2 cellular contexts compared by ENCODE assay signal in the genomic region with DNA sequence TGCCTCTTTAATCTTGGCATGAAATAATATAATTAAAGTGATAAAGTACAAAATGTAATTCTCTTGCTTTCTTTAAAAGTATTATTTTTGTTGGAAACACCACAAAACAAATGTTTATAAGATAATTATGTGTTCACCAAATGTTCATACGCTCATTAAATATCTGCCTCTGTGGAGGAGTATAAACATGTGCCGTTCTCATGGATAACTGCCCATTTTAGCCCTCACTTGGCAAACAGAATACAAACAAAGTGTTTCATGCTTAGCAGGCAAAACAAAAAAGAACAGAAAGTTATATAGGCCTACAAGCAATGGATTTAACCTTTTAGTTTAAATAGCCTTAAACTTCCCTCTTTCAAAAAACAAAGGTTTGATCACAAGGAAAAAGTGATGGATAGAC.
TF ChIP-seq lines count a peak whose summit lies in the region.

No MANE protein-coding gene starts in this region.

TF ChIP-seq in HepG2, 621 proteins besides CTCF, POLR2A, EP300 and RAD21 (continued from another document):
- TF ChIP-seq, protein P1, sequence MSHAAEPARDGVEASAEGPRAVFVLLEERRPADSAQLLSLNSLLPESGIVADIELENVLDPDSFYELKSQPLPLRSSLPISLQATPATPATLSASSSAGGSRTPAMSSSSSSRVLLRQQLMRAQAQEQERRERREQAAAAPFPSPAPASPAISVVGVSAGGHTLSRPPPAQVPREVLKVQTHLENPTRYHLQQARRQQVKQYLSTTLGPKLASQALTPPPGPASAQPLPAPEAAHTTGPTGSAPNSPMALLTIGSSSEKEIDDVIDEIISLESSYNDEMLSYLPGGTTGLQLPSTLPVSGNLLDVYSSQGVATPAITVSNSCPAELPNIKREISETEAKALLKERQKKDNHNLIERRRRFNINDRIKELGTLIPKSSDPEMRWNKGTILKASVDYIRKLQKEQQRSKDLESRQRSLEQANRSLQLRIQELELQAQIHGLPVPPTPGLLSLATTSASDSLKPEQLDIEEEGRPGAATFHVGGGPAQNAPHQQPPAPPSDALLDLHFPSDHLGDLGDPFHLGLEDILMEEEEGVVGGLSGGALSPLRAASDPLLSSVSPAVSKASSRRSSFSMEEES (CRISPR knock-in tag; IDR thresholded peaks at IDR 0.05) = no peak
- TF ChIP-seq, protein P2, sequence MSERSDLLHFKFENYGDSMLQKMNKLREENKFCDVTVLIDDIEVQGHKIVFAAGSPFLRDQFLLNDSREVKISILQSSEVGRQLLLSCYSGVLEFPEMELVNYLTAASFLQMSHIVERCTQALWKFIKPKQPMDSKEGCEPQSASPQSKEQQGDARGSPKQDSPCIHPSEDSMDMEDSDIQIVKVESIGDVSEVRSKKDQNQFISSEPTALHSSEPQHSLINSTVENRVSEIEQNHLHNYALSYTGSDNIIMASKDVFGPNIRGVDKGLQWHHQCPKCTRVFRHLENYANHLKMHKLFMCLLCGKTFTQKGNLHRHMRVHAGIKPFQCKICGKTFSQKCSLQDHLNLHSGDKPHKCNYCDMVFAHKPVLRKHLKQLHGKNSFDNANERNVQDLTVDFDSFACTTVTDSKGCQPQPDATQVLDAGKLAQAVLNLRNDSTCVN (CRISPR knock-in tag; IDR thresholded peaks at IDR 0.05; ENCODE audit: borderline replicate concordance) = no peak
- TF ChIP-seq ATF7-NPFF (CRISPR knock-in tag; IDR thresholded peaks at IDR 0.05; ENCODE audit: low read depth) = no peak
- TF ChIP-seq, protein P3, sequence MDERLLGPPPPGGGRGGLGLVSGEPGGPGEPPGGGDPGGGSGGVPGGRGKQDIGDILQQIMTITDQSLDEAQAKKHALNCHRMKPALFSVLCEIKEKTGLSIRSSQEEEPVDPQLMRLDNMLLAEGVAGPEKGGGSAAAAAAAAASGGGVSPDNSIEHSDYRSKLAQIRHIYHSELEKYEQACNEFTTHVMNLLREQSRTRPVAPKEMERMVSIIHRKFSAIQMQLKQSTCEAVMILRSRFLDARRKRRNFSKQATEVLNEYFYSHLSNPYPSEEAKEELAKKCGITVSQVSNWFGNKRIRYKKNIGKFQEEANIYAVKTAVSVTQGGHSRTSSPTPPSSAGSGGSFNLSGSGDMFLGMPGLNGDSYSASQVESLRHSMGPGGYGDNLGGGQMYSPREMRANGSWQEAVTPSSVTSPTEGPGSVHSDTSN (CRISPR knock-in tag; IDR thresholded peaks at IDR 0.05) = no peak

TF ChIP-seq in endothelial cell of umbilical vein, 7 proteins besides CTCF, POLR2A, EP300 and RAD21 (continued from another document):
- TF ChIP-seq, protein P4, sequence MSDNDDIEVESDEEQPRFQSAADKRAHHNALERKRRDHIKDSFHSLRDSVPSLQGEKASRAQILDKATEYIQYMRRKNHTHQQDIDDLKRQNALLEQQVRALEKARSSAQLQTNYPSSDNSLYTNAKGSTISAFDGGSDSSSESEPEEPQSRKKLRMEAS (IDR thresholded peaks at IDR 0.05; ENCODE audit: insufficient read depth, insufficient read length) = no peak
- TF ChIP-seq POLR2AphosphoS5 (IDR thresholded peaks at IDR 0.05; ENCODE audit: insufficient read depth, low read depth, low read length) (no peak), JUN (IDR thresholded peaks at IDR 0.05; ENCODE audit: borderline replicate concordance, insufficient read depth, insufficient read length, low read depth) (no peak), MYC (IDR thresholded peaks at IDR 0.05; ENCODE audit: low read depth, low read length) (no peak), FOS (IDR thresholded peaks at IDR 0.05; ENCODE audit: borderline replicate concordance, insufficient read depth, low read length) (no peak), EZH2 (IDR thresholded peaks at IDR 0.05; ENCODE audit: borderline replicate concordance, low read depth, low read length, severe bottlenecking) (no peak)
